In the genomic region with DNA sequence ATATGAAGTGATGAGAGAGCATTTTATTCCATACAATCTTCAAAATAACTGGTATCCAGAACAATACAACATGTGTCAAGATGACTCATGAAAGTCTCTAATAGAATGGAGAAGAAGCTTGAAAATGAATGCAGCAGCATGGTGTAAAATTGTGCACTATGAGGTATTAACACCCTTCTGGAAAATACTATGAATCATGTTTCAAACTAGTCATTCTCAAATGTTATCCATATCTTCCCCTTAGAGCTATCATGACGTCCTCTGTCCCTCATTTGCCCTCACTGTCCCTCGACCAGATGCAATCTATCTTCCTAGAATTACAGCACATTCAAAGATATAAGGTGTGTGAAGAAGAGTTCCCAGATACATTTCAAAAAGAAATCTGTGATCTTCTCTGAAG, we compare ENCODE assay signal across 31 cellular contexts.
"Had no signal": no experiment of that assay in that cellular context is flagged by ENCODE, and none has a peak within 500 bp of the region (broad histone marks: within the 10 kb centered on the region; RNA-seq: fewer than 3 reads in every experiment).

No MANE protein-coding gene starts in this region.

- H3K27me3 Mint-ChIP-seq: activated CD4-positive, alpha-beta memory T cell treated with anti-CD3 and anti-CD28 coated beads for 36 hours; activated T-cell treated with anti-CD3 and anti-CD28 coated beads, Interleukin-2, amount 50 U/mL, for 24 hours; central memory CD8-positive, alpha-beta T cell had no signal

- H3K4me3 Mint-ChIP-seq: activated B cell treated with CpG ODN at 0.5 μM for 24 hours; activated CD4-positive, alpha-beta memory T cell treated with anti-CD3 and anti-CD28 coated beads for 36 hours; activated naive CD4-positive, alpha-beta T cell treated with anti-CD3 and anti-CD28 coated beads for 36 hours; activated T-cell treated with anti-CD3 and anti-CD28 coated beads, Interleukin-2, amount 50 U/mL, for 24 hours; activated T-helper 1 cell treated with anti-CD3 and anti-CD28 coated beads, Interleukin-12 subunit alpha, Interleukin-12 subunit beta, Interleukin-2, Interleukin-4 antibody, amounts not matched to agents 30 ng/mL and 10 ng/mL and 1 ng/mL, durations not matched to agents 14 hours and 24 hours and 36 hours; central memory CD8-positive, alpha-beta T cell had no signal

- FAIRE-seq: RCC 7860 had no signal

- H3K27me3 ChIP-seq: brain microvascular endothelial cell, cardiac muscle cell had no signal

- H3K36me3 ChIP-seq: brain microvascular endothelial cell, cardiac muscle cell had no signal

- DNase-seq: activated B cell treated with CpG ODN at 0.5 μM for 24 hours; activated CD4-positive, alpha-beta memory T cell treated with anti-CD3 and anti-CD28 coated beads for 36 hours; activated CD4-positive, alpha-beta T cell treated with anti-CD3 and anti-CD28 coated beads, Interleukin-2, amount 50 U/mL, for 1 hour; activated gamma-delta T cell treated with Interleukin-2 at 50 U/mL for 16 hours; activated naive CD4-positive, alpha-beta T cell treated with anti-CD3 and anti-CD28 coated beads for 36 hours; activated T-cell treated with anti-CD3 and anti-CD28 coated beads, Interleukin-2, amount 50 U/mL, for 24 hours; anterior cingulate cortex; brain microvascular endothelial cell; MM.1S; MV-4-11; NCI-H1092; NCI-H1436 treated with DMSO at 0.1 percent for 48 hours; NCI-H1694 treated with DMSO at 0.1 percent for 48 hours; NCI-H2029; NCI-H510A; NCI-H748 treated with DMSO at 0.1 percent for 48 hours; NK-92 treated with Interleukin-12 subunit alpha and Interleukin-12 subunit beta, amount 100 ng/mL, for 24 hours; PC-9; SIG-M5; SW 1271; T-helper 1 cell; T-helper 2 cell; T-helper 9 cell had no signal

- H3K27ac ChIP-seq: brain microvascular endothelial cell, cardiac muscle cell, KMS-11, PC-9, RWPE1, VCaP had no signal

- H2AFZ ChIP-seq: PC-9 had no signal

- ATAC-seq: Right ventricle myocardium inferior had no signal

- H3K4me2 ChIP-seq: KMS-11, PC-9 had no signal

- H3K4me3 ChIP-seq: cardiac muscle cell, PC-9 had no signal

- H3K9ac ChIP-seq: KMS-11 had no signal

- H3K36me3 Mint-ChIP-seq: activated CD4-positive, alpha-beta memory T cell treated with anti-CD3 and anti-CD28 coated beads for 36 hours had no signal

- H3K4me1 Mint-ChIP-seq: central memory CD8-positive, alpha-beta T cell had no signal

- H3K27ac Mint-ChIP-seq: activated B cell treated with CpG ODN at 0.5 μM for 24 hours; activated CD4-positive, alpha-beta memory T cell treated with anti-CD3 and anti-CD28 coated beads for 36 hours; activated naive CD4-positive, alpha-beta T cell treated with anti-CD3 and anti-CD28 coated beads for 36 hours; activated T-cell treated with anti-CD3 and anti-CD28 coated beads, Interleukin-2, amount 50 U/mL, for 24 hours; activated T-helper 1 cell treated with anti-CD3 and anti-CD28 coated beads, Interleukin-12 subunit alpha, Interleukin-12 subunit beta, Interleukin-2, Interleukin-4 antibody, amounts not matched to agents 30 ng/mL and 10 ng/mL and 1 ng/mL, durations not matched to agents 14 hours and 24 hours and 36 hours had no signal
